In genomic region chr15:101362359-101362758, GRCh38 we compare ENCODE assay signal across 29 cellular contexts.
"Had no signal": no experiment of that assay in that cellular context is flagged by ENCODE, and none has a peak within 500 bp of the region (broad histone marks: within the 10 kb centered on the region; RNA-seq: fewer than 3 reads in every experiment).

No MANE protein-coding gene starts in this region.

- H3K4me2 ChIP-seq: hepatocyte, neural progenitor cell, smooth muscle cell had no signal

- H3K36me3 ChIP-seq: left lung, lower lobe of right lung, neutrophil, ovary, right atrium auricular region, suprapubic skin, thoracic aorta, tibial artery, upper lobe of right lung, uterus had no signal

- DNase-seq: heart right ventricle; kidney glomerular epithelial cell; left cardiac atrium; lower lobe of right lung; mammary epithelial cell; mesendoderm; naive B cell; natural killer cell; nephron progenitor cell; occipital lobe; ovary; right lobe of liver; stimulated activated CD4-positive, alpha-beta T cell treated with anti-CD3 and anti-CD28 coated beads, Interleukin-1b, Interleukin-23, amount 100 ng/mL, for 48 hours; stimulated activated CD4-positive, alpha-beta T cell treated with anti-CD3 and anti-CD28 coated beads, Interleukin-2, amount 100 ng/mL, for 48 hours; stimulated activated CD4-positive, alpha-beta T cell treated with anti-CD3 and anti-CD28 coated beads, Interleukin-4, amount 100 ng/mL, for 4 hours; stimulated activated CD8-positive, alpha-beta memory T cell treated with anti-CD3 and anti-CD28 coated beads, Interleukin-4, amount 100 ng/mL, for 48 hours; stimulated activated naive CD4-positive, alpha-beta T cell; trophoblast cell; upper lobe of right lung; uterus had no signal

- H3K4me3 ChIP-seq: heart right ventricle, hepatocyte, left lung, lower lobe of right lung, neural progenitor cell, ovary, right atrium auricular region, right lobe of liver, smooth muscle cell, suprapubic skin, thoracic aorta, tibial artery, upper lobe of right lung, uterus had no signal

- H3K4me1 ChIP-seq: left lung, lower lobe of right lung, right lobe of liver, upper lobe of right lung, uterus had no signal

- H3K9ac ChIP-seq: neural progenitor cell had no signal

- H2AFZ ChIP-seq: hepatocyte, neural progenitor cell had no signal

- H3K9me3 ChIP-seq: left lung, lower lobe of right lung, neutrophil, ovary, right lobe of liver, suprapubic skin, thoracic aorta, upper lobe of right lung, uterus had no signal

- H3K79me2 ChIP-seq: hepatocyte had no signal

- ATAC-seq: heart right ventricle, left cardiac atrium, left lung, lower lobe of right lung, natural killer cell, upper lobe of right lung had no signal

- H3K27ac ChIP-seq: heart right ventricle, hepatocyte, left lung, lower lobe of right lung, neural progenitor cell, neutrophil, ovary, right atrium auricular region, right lobe of liver, suprapubic skin, thoracic aorta, tibial artery, upper lobe of right lung, uterus had no signal

- H3K27me3 ChIP-seq: heart right ventricle, hepatocyte, left lung, neural progenitor cell, ovary, right atrium auricular region, right lobe of liver, upper lobe of right lung, uterus had no signal
